ENCODE assay signal across 7 cellular contexts in genomic region chr1:156704930-156705320, GRCh38. TPM values are rescaled to one million over a fixed set of nuclear protein-coding genes. Genes with fewer than 3 reads are reported as not detected.
A peak's percentile ranks its signal among the peaks of the same experiment; 100 is the strongest.
DNase-seq lines count a peak whose midpoint lies in the region; ATAC-seq and TF ChIP-seq lines count a peak whose summit lies in the region.

No MANE protein-coding gene starts in this region.

- peaks cover 27 to 44% (median 34%) of the 10 kb centered on the region in 4 donors for H3K4me1 ChIP-seq in transverse colon

- peaks cover 15% of the 10 kb centered on the region for H3K4me1 Mint-ChIP-seq in T-helper 2 cell treated with Interferon-gamma antibody and Interleukin-4, amounts not matched to agents 5 μg/mL and 100 μg/mL, for 36 hours (ENCODE audit: low read depth)
- peaks cover 16 to 17% of the 10 kb centered on the region in 2 donors for H3K4me1 Mint-ChIP-seq in effector memory CD8-positive, alpha-beta T cell (ENCODE audit: low read depth in 2 of 2)

- no peaks in the 10 kb centered on the region for H3K36me3 Mint-ChIP-seq in T-helper 2 cell treated with Interferon-gamma antibody and Interleukin-4, amounts not matched to agents 5 μg/mL and 100 μg/mL, for 36 hours (ENCODE audit: low read depth)
- peaks cover 11% of the 10 kb centered on the region for H3K36me3 Mint-ChIP-seq in effector memory CD8-positive, alpha-beta T cell (ENCODE audit: insufficient read depth)

- in situ Hi-C loops in transverse colon (cut with MboI; ENCODE audit: low pct_ligation_motif_present in 1 of 4, low pct_unique_long_range_greater_than_20kb in 1 of 4, low sequenced_read_pairs in 3 of 4) = loop anchor here in 1 of 4 donors (10.0 kb wide), 1 partner anchor 160 kb away; the partner anchor contains the start of gene NTRK1

- ATAC-seq in effector memory CD8-positive, alpha-beta T cell (replicated peaks) = peak; percentile 11
- ATAC-seq in GM18498 (IDR thresholded peaks at IDR 0.05; ENCODE audit: unreplicated experiment) = no peak

- no peak for TF ChIP-seq POLR2A in transverse colon (IDR thresholded peaks at IDR 0.05)

- peak overlapping the region; percentile 40 for H3K4me3 Mint-ChIP-seq in T-helper 2 cell treated with Interferon-gamma antibody and Interleukin-4, amounts not matched to agents 5 μg/mL and 100 μg/mL, for 36 hours
- H3K4me3 Mint-ChIP-seq in effector memory CD8-positive, alpha-beta T cell = peak overlapping the region; percentile 93 to 94

- H3K9me3 Mint-ChIP-seq in T-helper 2 cell treated with Interferon-gamma antibody and Interleukin-4, amounts not matched to agents 5 μg/mL and 100 μg/mL, for 36 hours = no peaks in the 10 kb centered on the region
- no peaks in the 10 kb centered on the region for H3K9me3 Mint-ChIP-seq in effector memory CD8-positive, alpha-beta T cell

- 1% methylated on average over 21 of the region's 29 CpGs; no CpG with 5 or more reads in 1 of the 2 donors for WGBS in transverse colon (ENCODE audit: low coverage in 1 of 2), 2 donors

- intact Hi-C loops in transverse colon (cut with DNase I; ENCODE audit: low total_unique reads) = no loop called here

- peaks cover 54% of the 10 kb centered on the region for H3K27me3 ChIP-seq in transverse colon

- peak overlapping the region in 2 of 4 donors; percentile 67 to 74 for H3K27ac ChIP-seq in transverse colon

- DNase-seq in HCEC 1CT (peak; percentile 65), myocyte (ENCODE audit: low read depth) (peak; percentile 76), transverse colon (peak; percentile 33), NOMO-1 treated with dmso at 0.1 percent for 144 hours (lab: John Stamatoyannopoulos, UW; ENCODE audit: unreplicated experiment) (no peak)
- peak; percentile 39 for DNase-seq in T-helper 2 cell treated with Interferon-gamma antibody and Interleukin-4, amounts not matched to agents 5 μg/mL and 100 μg/mL, for 36 hours (ENCODE audit: low spot score)
- no peak for DNase-seq in effector memory CD8-positive, alpha-beta T cell

- no peak for TF ChIP-seq EP300 in transverse colon (IDR thresholded peaks at IDR 0.05; ENCODE audit: low read depth)

- H3K4me3 ChIP-seq in transverse colon = peak overlapping the region; percentile 12 to 54 (median 29)

- TF ChIP-seq CTCF in transverse colon (IDR thresholded peaks at IDR 0.05) = no peak

- peaks cover 49% of the 10 kb centered on the region for H3K27me3 Mint-ChIP-seq in T-helper 2 cell treated with Interferon-gamma antibody and Interleukin-4, amounts not matched to agents 5 μg/mL and 100 μg/mL, for 36 hours (ENCODE audit: low read depth)
- H3K27me3 Mint-ChIP-seq in effector memory CD8-positive, alpha-beta T cell = peaks cover 6 to 40% of the 10 kb centered on the region in 2 donors

- H3K36me3 ChIP-seq in transverse colon = no peaks in the 10 kb centered on the region

- H3K9me3 ChIP-seq in transverse colon = no peaks in the 10 kb centered on the region

- no peak overlapping the region for H3K27ac Mint-ChIP-seq in T-helper 2 cell treated with Interferon-gamma antibody and Interleukin-4, amounts not matched to agents 5 μg/mL and 100 μg/mL, for 36 hours
- H3K27ac Mint-ChIP-seq in effector memory CD8-positive, alpha-beta T cell = peak overlapping the region in 1 of 2 donors; percentile 70

RNA-seq across cellular contexts. Expression of gene CRABP2, which starts 0.5 kb away (rescaled TPM):
- 5.3 and 6.2 TPM in 2 replicates for total RNA-seq in myocyte
- polyA plus RNA-seq in myocyte (2012) = 6.0 TPM
- total RNA-seq in transverse colon = 1 to 10 TPM in 1 of 4 donors, under 1 TPM in 1, not detected in 2; 0.79 to 1.9 TPM

RNA-seq across cellular contexts. Expression of gene METTL25B, which starts 23.3 kb away (rescaled TPM):
- total RNA-seq in myocyte (8.9 and 13.5 TPM in 2 replicates), transverse colon (10 to 100 TPM; 37.4 to 40.8 (median 39.0) TPM)
- polyA plus RNA-seq in myocyte (2012) = 17.0 TPM

RNA-seq across cellular contexts. Expression of gene ISG20L2, which starts 23.6 kb away (rescaled TPM):
- total RNA-seq in myocyte (12.8 and 19.7 TPM in 2 replicates), transverse colon (10 to 100 TPM; 25.8 to 61.7 (median 33.1) TPM)
- polyA plus RNA-seq in myocyte (2012) = 24.2 TPM

RNA-seq across cellular contexts. Expression of gene NES, which starts 27.7 kb away (rescaled TPM):
- total RNA-seq in myocyte = 1,770 and 2,264 TPM in 2 replicates
- 834 TPM for polyA plus RNA-seq in myocyte (2012)
- 10 to 100 TPM in 1 of 4 donors, 1 to 10 TPM in 3; 3.3 to 15.5 (median 5.5) TPM for total RNA-seq in transverse colon

RNA-seq across cellular contexts. Expression of gene MRPL24, which starts 36.0 kb away (rescaled TPM):
- total RNA-seq in myocyte (60.6 and 65.6 TPM in 2 replicates), transverse colon (10 to 100 TPM in 3 of 4 donors, 1 to 10 TPM in 1; 6.8 to 44.9 (median 37.1) TPM)
- 107 TPM for polyA plus RNA-seq in myocyte (2012)

Comparison
In these comparisons a context has a peak if more than half of its experiments do, and no peak if none do; other contexts are left out.
1. DNase-seq: peak in HCEC 1CT (single experiment), T-helper 2 cell treated with Interferon-gamma antibody and Interleukin-4, amounts not matched to agents 5 μg/mL and 100 μg/mL, for 36 hours (single experiment), myocyte (single experiment) and transverse colon (single experiment); none in effector memory CD8-positive, alpha-beta T cell (0 of 3) and NOMO-1 treated with dmso at 0.1 percent for 144 hours (single experiment).